27 cellular contexts compared by ENCODE assay signal in genomic region chr6:13275435-13275989, GRCh38. TPM values are rescaled to one million over a fixed set of nuclear protein-coding genes. Genes with fewer than 3 reads are reported as not detected.
DNase-seq lines count a peak whose midpoint lies in the region; ATAC-seq, FAIRE-seq and TF ChIP-seq lines count a peak whose summit lies in the region.
"Had no signal": no experiment of that assay in that cellular context is flagged by ENCODE, and none has a peak within 500 bp of the region (broad histone marks: within the 10 kb centered on the region; RNA-seq: fewer than 3 reads in every experiment).

No MANE protein-coding gene starts in this region.

- peak; percentile 31 for ATAC-seq in K562
- ATAC-seq in HG02759 (IDR thresholded peaks at IDR 0.05; ENCODE audit: unreplicated experiment), result no peak
- ATAC-seq: right lobe of liver had no signal

- no peak for TF ChIP-seq POLR2A in GM12892 (IDR thresholded peaks at IDR 0.05; ENCODE audit: low read depth, low read length)
- TF ChIP-seq POLR2A in K562 (conservative IDR thresholded peaks at IDR 0.05), result no peak

- in situ Hi-C loops in K562 (cut with MboI), result no loop called here

- peaks cover 15 to 24% (median 22%) of the 10 kb centered on the region in 3 donors for H3K4me1 Mint-ChIP-seq in CD8-positive, alpha-beta memory T cell
- peaks cover 6% of the 10 kb centered on the region for H3K4me1 Mint-ChIP-seq in neural progenitor cell

- H4K20me1 ChIP-seq in K562 (replicated peaks; ENCODE audit: control insufficient read depth, insufficient read depth, low read length) (no peaks in the 10 kb centered on the region), neural progenitor cell (ENCODE audit: low read depth) (no peaks in the 10 kb centered on the region), Karpas-422 (ENCODE audit: insufficient read depth, low read depth, low read length) (no peaks in the 10 kb centered on the region)

- H3K9ac ChIP-seq in K562 (ENCODE audit: insufficient read depth in 1 of 2, low read depth in 2 of 2, low read length in 2 of 2) (peak overlapping the region; percentile 86 to 87), neural progenitor cell (no peak overlapping the region), Karpas-422 (ENCODE audit: low read length) (no peak overlapping the region)

- CTCF ChIA-PET in CD8-positive, alpha-beta memory T cell (lab: Charles Lee), result interaction anchor here (1.0 kb wide), 1 partner anchor 15 kb away, joined by 3 read pairs; no protein-coding TSS in a partner anchor
- CTCF ChIA-PET in K562 (lab: Yijun Ruan, JAX; ENCODE audit: low intra/inter-chr PET ratio), result no interaction called here

- no peaks in the 10 kb centered on the region for H3F3A ChIP-seq in neural progenitor cell (ENCODE audit: low read depth)

- H3K36me3 Mint-ChIP-seq in CD8-positive, alpha-beta memory T cell, result no peaks in the 10 kb centered on the region
- no peaks in the 10 kb centered on the region for H3K36me3 Mint-ChIP-seq in neural progenitor cell

- peaks cover 3% of the 10 kb centered on the region for H3K9me1 ChIP-seq in K562 (ENCODE audit: control insufficient read depth, insufficient read depth, low read length)

- peaks cover 15% of the 10 kb centered on the region for H3K4me1 ChIP-seq in CD8-positive, alpha-beta memory T cell (ENCODE audit: insufficient read depth, low read length)
- peaks cover 22 to 32% of the 10 kb centered on the region in 2 experiments for H3K4me1 ChIP-seq in K562 (replicated peaks in 1 of 2; ENCODE audit: control insufficient read depth in 2 of 2, insufficient read depth in 2 of 2, low read length in 2 of 2)
- peaks cover 9% of the 10 kb centered on the region for H3K4me1 ChIP-seq in neural progenitor cell
- peaks cover 38% of the 10 kb centered on the region for H3K4me1 ChIP-seq in Karpas-422 (ENCODE audit: low read length)
- H3K4me1 ChIP-seq: Peyer's patch, right lobe of liver, suprapubic skin had no signal

- no peak for TF ChIP-seq EP300 in K562 (IDR thresholded peaks at IDR 0.05; ENCODE audit: low read length)

- POLR2A ChIA-PET in CD8-positive, alpha-beta memory T cell (lab: Charles Lee), result no interaction called here
- POLR2A ChIA-PET in K562 (lab: Yijun Ruan, JAX), result interaction anchor here (0.9 to 2.5 kb wide), 6 partner anchors 12 to 349 kb away, joined by 3 to 29 read pairs (median 4); no protein-coding TSS in a partner anchor

- H2AFZ ChIP-seq in K562 (ENCODE audit: low read depth, low read length), result peak overlapping the region; percentile 81
- H2AFZ ChIP-seq in neural progenitor cell (replicated peaks), result no peak overlapping the region
- no peak overlapping the region for H2AFZ ChIP-seq in Karpas-422 (ENCODE audit: low read length)

- H3K9me2 ChIP-seq in Karpas-422 (replicated peaks; ENCODE audit: insufficient read depth, low read length), result no peaks in the 10 kb centered on the region

- TF ChIP-seq CTCF in K562 (IDR thresholded peaks at IDR 0.05 in 2 of 3, conservative IDR thresholded peaks at IDR 0.05 in 1 of 3; ENCODE audit: insufficient read depth in 2 of 3, low read depth in 1 of 3, low read length in 3 of 3) (peak; percentile 23 to 32 (median 27); a peak in 2 of 6 replicates), neural progenitor cell (IDR thresholded peaks at IDR 0.05) (no peak)

- H3K4me3 ChIP-seq in CD8-positive, alpha-beta memory T cell (ENCODE audit: low read length), result no peak overlapping the region
- H3K4me3 ChIP-seq in K562 (peak overlapping the region; percentile 19), neural progenitor cell (no peak overlapping the region), Karpas-422 (ENCODE audit: low read length) (no peak overlapping the region)
- H3K4me3 ChIP-seq: mucosa of descending colon, Peyer's patch, right lobe of liver, suprapubic skin had no signal

- no peaks in the 10 kb centered on the region for H3K9me3 Mint-ChIP-seq in CD8-positive, alpha-beta memory T cell
- H3K9me3 Mint-ChIP-seq in neural progenitor cell, result no peaks in the 10 kb centered on the region
- H3K9me3 Mint-ChIP-seq: activated naive CD4-positive, alpha-beta T cell treated with anti-CD3 and anti-CD28 coated beads for 36 hours; CD4-positive, alpha-beta T cell had no signal

- no peak for DNase-seq in CD8-positive, alpha-beta memory T cell
- DNase-seq in GM12892 (ENCODE audit: insufficient read length) (no peak), K562 (ENCODE audit: extremely low read depth in 1 of 4, low spot score in 3 of 4) (peak; percentile 35 to 59 (median 42)), neural progenitor cell (ENCODE audit: low spot score) (no peak), NCI-H446 (lab: John Stamatoyannopoulos, UW) (no peak), Karpas-422 (no peak), NCI-H2081 treated with DMSO at 0.1 percent for 48 hours (lab: John Stamatoyannopoulos, UW) (no peak)
- DNase-seq: activated naive CD4-positive, alpha-beta T cell treated with anti-CD3 and anti-CD28 coated beads for 36 hours; amniotic stem cell; brain microvascular endothelial cell; CD4-positive, alpha-beta T cell; EL; mucosa of descending colon; NCI-H1092 treated with DMSO at 0.1 percent for 48 hours; NCI-H187 treated with DMSO at 0.1 percent for 48 hours; right lobe of liver; SHP77 treated with DMSO at 0.1 percent for 48 hours; stimulated activated CD4-positive, alpha-beta T cell treated with anti-CD3 and anti-CD28 coated beads, Interleukin-4, amount 100 ng/mL, for 4 hours; stimulated activated naive CD4-positive, alpha-beta T cell; T1000; WERI-Rb-1 had no signal

- no TSS peak for BruUV-seq in K562 (replicated peaks; lab: Mats Ljungman, UMichigan)

- peak overlapping the region; percentile 89 for H3K4me2 ChIP-seq in K562 (ENCODE audit: insufficient read depth, low read length)
- H3K4me2 ChIP-seq in neural progenitor cell, result no peak overlapping the region
- H3K4me2 ChIP-seq in Karpas-422 (ENCODE audit: low read depth, low read length, poor library complexity, severe bottlenecking), result no peak overlapping the region

- H3K36me3 ChIP-seq in CD8-positive, alpha-beta memory T cell (ENCODE audit: insufficient read depth, low read length), result no peaks in the 10 kb centered on the region
- H3K36me3 ChIP-seq in K562 (ENCODE audit: control insufficient read depth, insufficient read depth, low read length) (peaks cover 48% of the 10 kb centered on the region), neural progenitor cell (no peaks in the 10 kb centered on the region), Karpas-422 (ENCODE audit: insufficient read depth, low read length) (no peaks in the 10 kb centered on the region)
- H3K36me3 ChIP-seq: brain microvascular endothelial cell, Peyer's patch, right lobe of liver, WERI-Rb-1 had no signal

- H3K79me2 ChIP-seq in K562 (ENCODE audit: control insufficient read depth, insufficient read depth, low read length), result peaks cover 55% of the 10 kb centered on the region
- H3K79me2 ChIP-seq in neural progenitor cell (ENCODE audit: low read depth), result no peaks in the 10 kb centered on the region
- no peaks in the 10 kb centered on the region for H3K79me2 ChIP-seq in Karpas-422 (ENCODE audit: low read length)

- no peaks in the 10 kb centered on the region for H3K9me3 ChIP-seq in CD8-positive, alpha-beta memory T cell (ENCODE audit: low read length)
- H3K9me3 ChIP-seq in K562 (replicated peaks; ENCODE audit: control insufficient read depth, insufficient read depth, low read depth, low read length) (no peaks in the 10 kb centered on the region), neural progenitor cell (ENCODE audit: low read depth) (no peaks in the 10 kb centered on the region), Karpas-422 (ENCODE audit: low read length) (no peaks in the 10 kb centered on the region)
- H3K9me3 ChIP-seq: mucosa of descending colon, Peyer's patch, right lobe of liver, suprapubic skin had no signal

- H3K27me3 ChIP-seq in CD8-positive, alpha-beta memory T cell (ENCODE audit: insufficient read depth, low read length, poor library complexity, severe bottlenecking), result no peaks in the 10 kb centered on the region
- H3K27me3 ChIP-seq in K562 (ENCODE audit: control insufficient read depth in 2 of 2, insufficient read depth in 2 of 2, low read length in 2 of 2) (no peaks in the 10 kb centered on the region), neural progenitor cell (no peaks in the 10 kb centered on the region), Karpas-422 (ENCODE audit: low read length) (no peaks in the 10 kb centered on the region)
- H3K27me3 ChIP-seq: brain microvascular endothelial cell, Peyer's patch, right lobe of liver, suprapubic skin had no signal

- H3K27ac Mint-ChIP-seq in CD8-positive, alpha-beta memory T cell, result peak overlapping the region in 2 of 8 donors; percentile 30 to 37
- peak overlapping the region; percentile 5 for H3K27ac Mint-ChIP-seq in neural progenitor cell
- H3K27ac Mint-ChIP-seq: activated naive CD4-positive, alpha-beta T cell treated with anti-CD3 and anti-CD28 coated beads for 36 hours; progenitor cell of endocrine pancreas had no signal

- FAIRE-seq in GM12892 (lab: Jason Lieb, UNC) (peak; percentile 17), K562 (lab: Jason Lieb, UNC) (peak; percentile 15)
- FAIRE-seq: islet of Langerhans had no signal

- WGBS in K562 (ENCODE audit: insufficient coverage, low coverage, missing lambda C conversion rate), result 14% methylated on average over 8 of the region's 8 CpGs

- H3K27ac ChIP-seq in CD8-positive, alpha-beta memory T cell (ENCODE audit: low read depth, low read length), result peak overlapping the region; percentile 62
- H3K27ac ChIP-seq in K562 (ENCODE audit: extremely low read depth, low read depth, low read length) (peak overlapping the region; percentile 92), neural progenitor cell (no peak overlapping the region), Karpas-422 (ENCODE audit: low read length) (no peak overlapping the region)
- H3K27ac ChIP-seq: brain microvascular endothelial cell, HL-60, right lobe of liver, suprapubic skin, WERI-Rb-1 had no signal

- peak in 1 of 2 experiments; percentile 8; a peak in 1 of 4 replicates for TF ChIP-seq RAD21 in K562 (CRISPR knock-in tag; conservative IDR thresholded peaks at IDR 0.05 in 1 of 2, IDR thresholded peaks at IDR 0.05 in 1 of 2)

- H3K27me3 Mint-ChIP-seq in CD8-positive, alpha-beta memory T cell, result peaks cover 3 to 4% of the 10 kb centered on the region in 2 donors
- no peaks in the 10 kb centered on the region for H3K27me3 Mint-ChIP-seq in neural progenitor cell (ENCODE audit: insufficient read depth, low read depth)
- H3K27me3 Mint-ChIP-seq: CD4-positive, alpha-beta T cell; progenitor cell of endocrine pancreas had no signal

- peak overlapping the region in 1 of 7 donors; percentile 40 for H3K4me3 Mint-ChIP-seq in CD8-positive, alpha-beta memory T cell
- H3K4me3 Mint-ChIP-seq in neural progenitor cell, result no peak overlapping the region
- H3K4me3 Mint-ChIP-seq: activated naive CD4-positive, alpha-beta T cell treated with anti-CD3 and anti-CD28 coated beads for 36 hours; CD4-positive, alpha-beta T cell had no signal

- intact Hi-C loops in K562 (cut with micrococcal nuclease), result loop anchor here (2.0 kb wide), 1 partner anchor 81 kb away; no protein-coding TSS in a partner anchor

RNA-seq across cellular contexts. Expression of gene TBC1D7, which starts 52.8 kb away (rescaled TPM):
- 10 to 100 TPM; 21.8 to 23.2 TPM for total RNA-seq in CD8-positive, alpha-beta memory T cell
- 14.9 TPM for polyA plus RNA-seq in CD8-positive, alpha-beta memory T cell
- polyA plus RNA-seq in GM12892 (2012; ENCODE audit: missing spikeins), result 38.1 TPM
- total RNA-seq in K562 (2011; cell fraction: chromatin; rRNA removed; ENCODE audit: low replicate concordance), result 88.3 and 95.2 TPM in 2 replicates
- total RNA-seq in K562 (2011; cell fraction: nucleolus; rRNA removed), result 51.5 and 54.2 TPM in 2 replicates
- total RNA-seq in K562 (2011; cell fraction: nucleoplasm; rRNA removed), result 88.9 and 141 TPM in 2 replicates
- total RNA-seq in K562 (2014; rRNA removed) (49.4 and 56.9 TPM in 2 replicates), K562 (2014; rRNA removed; fragmentation: Illumina TruSeq; extraction: Trizol) (61.1 and 64.2 TPM in 2 replicates), K562 (2015; rRNA removed; fragmentation: Illumina TruSeq; extraction: Trizol) (48.4 and 49.8 TPM in 2 replicates), K562 (2021) (51.8 and 59.4 TPM in 2 replicates), neural progenitor cell (ENCODE audit: low replicate concordance) (52.8 and 54.9 TPM in 2 replicates)
- polyA plus RNA-seq in K562 (2011; rRNA removed) (107 and 108 TPM in 2 replicates), K562 (2014; fragmentation: Illumina TruSeq; extraction: Trizol) (71.0 and 72.2 TPM in 2 replicates), K562 (2014; fragmentation: Nextera tagmentation; extraction: Ambion mirVana) (10 to 100 TPM; 74.5 to 86.8 TPM), K562 (2014; rRNA removed) (55.2 and 59.5 TPM in 2 replicates)
- polyA plus RNA-seq in K562 (2011; cell fraction: cytosol; rRNA removed), result 40.2 and 54.9 TPM in 2 replicates
- polyA plus RNA-seq in K562 (2011; cell fraction: nucleus; rRNA removed), result 48.4 and 66.4 TPM in 2 replicates
- polyA plus RNA-seq in K562 (2012), result 57.0 and 64.2 TPM in 2 replicates
- polyA minus RNA-seq in K562 (2011; rRNA and poly(A)+ RNA removed), result 60.0 and 78.8 TPM in 2 replicates
- 16.2 and 25.4 TPM in 2 replicates for polyA minus RNA-seq in K562 (2011; cell fraction: cytosol; rRNA and poly(A)+ RNA removed)
- 29.8 and 53.8 TPM in 2 replicates for polyA minus RNA-seq in K562 (2011; cell fraction: nucleus; rRNA and poly(A)+ RNA removed)
- 16.3 and 28.6 TPM in 2 replicates for total RNA-seq in Karpas-422 (2014; rRNA removed; shearing (Covaris generic); ENCODE audit: low replicate concordance)

Comparison
In these comparisons a context has a peak if more than half of its experiments do, and no peak if none do; other contexts are left out.
1. DNase-seq: peak in K562 (4 of 4); none in CD8-positive, alpha-beta memory T cell (0 of 5), GM12892 (single experiment), neural progenitor cell (single experiment), NCI-H446 (0 of 2), Karpas-422 (single experiment) and NCI-H2081 treated with DMSO at 0.1 percent for 48 hours (single experiment).
2. H3K27ac ChIP-seq: peak in CD8-positive, alpha-beta memory T cell (single experiment) and K562 (single experiment); none in neural progenitor cell (single experiment) and Karpas-422 (single experiment).
3. H3K9ac ChIP-seq: peak in K562 (2 of 2); none in neural progenitor cell (single experiment) and Karpas-422 (single experiment).